In the genomic region with DNA sequence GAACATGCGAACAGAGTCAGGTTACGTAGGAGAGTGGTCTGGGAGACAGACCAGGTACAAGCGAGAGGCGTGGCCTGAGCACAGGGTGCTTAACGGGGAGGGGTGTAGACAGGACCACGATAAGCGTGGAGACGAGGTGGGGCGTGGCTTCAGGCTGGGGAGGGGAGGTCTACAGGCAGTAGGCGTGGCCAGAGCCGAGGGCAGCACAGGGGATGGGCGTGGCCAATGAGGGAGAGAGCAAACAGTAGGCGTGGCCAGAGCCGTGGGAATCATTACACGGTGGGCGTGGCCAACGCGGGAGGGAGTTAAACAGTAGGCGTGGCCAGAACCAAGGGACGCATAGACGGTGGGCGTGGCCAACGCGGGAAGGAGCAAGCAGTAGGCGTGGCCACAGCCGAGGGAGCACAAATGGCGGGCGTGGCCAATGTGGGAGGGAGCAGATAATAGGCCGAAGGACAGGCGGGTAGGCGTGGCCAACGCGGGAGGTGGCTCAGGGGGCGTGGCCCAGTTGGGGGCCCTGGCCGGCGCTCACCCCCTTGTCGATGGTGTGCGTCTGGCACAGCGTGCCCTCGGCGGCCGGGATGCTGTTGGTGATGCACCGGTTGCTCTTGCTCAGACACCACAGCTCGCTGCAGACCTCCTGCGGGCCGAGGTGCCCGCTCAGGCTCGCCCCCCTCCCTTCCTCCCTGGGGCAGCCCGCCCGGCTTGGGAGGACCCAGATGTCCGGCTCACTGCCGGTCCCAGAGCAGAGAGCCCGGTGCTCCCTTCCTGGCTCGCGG, we compare ENCODE assay signal across 1 cellular context.
TF ChIP-seq lines count a peak whose summit lies in the region.

No MANE protein-coding gene starts in this region.

TF ChIP-seq in K562, 482 proteins besides CTCF, POLR2A, EP300 and RAD21 (continued from another document):
- TF ChIP-seq, protein P1, sequence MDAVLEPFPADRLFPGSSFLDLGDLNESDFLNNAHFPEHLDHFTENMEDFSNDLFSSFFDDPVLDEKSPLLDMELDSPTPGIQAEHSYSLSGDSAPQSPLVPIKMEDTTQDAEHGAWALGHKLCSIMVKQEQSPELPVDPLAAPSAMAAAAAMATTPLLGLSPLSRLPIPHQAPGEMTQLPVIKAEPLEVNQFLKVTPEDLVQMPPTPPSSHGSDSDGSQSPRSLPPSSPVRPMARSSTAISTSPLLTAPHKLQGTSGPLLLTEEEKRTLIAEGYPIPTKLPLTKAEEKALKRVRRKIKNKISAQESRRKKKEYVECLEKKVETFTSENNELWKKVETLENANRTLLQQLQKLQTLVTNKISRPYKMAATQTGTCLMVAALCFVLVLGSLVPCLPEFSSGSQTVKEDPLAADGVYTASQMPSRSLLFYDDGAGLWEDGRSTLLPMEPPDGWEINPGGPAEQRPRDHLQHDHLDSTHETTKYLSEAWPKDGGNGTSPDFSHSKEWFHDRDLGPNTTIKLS (IDR thresholded peaks at IDR 0.05; ENCODE audit: borderline replicate concordance, low read depth), result no peak
- TF ChIP-seq TEAD4 (IDR thresholded peaks at IDR 0.05; ENCODE audit: low read length), result no peak
- TF ChIP-seq TEAD4 (CRISPR knock-in tag; IDR thresholded peaks at IDR 0.05; ENCODE audit: borderline replicate concordance), result no peak
- no peak for TF ChIP-seq NR1H2 (CRISPR knock-in tag; IDR thresholded peaks at IDR 0.05)
- TF ChIP-seq CREM (IDR thresholded peaks at IDR 0.05; ENCODE audit: low read depth), result peak; percentile 55; the same call in 1 of the 2 replicates
- no peak for TF ChIP-seq PHF20 (IDR thresholded peaks at IDR 0.05; ENCODE audit: partially characterized antibody)
- TF ChIP-seq ZNF23 (CRISPR knock-in tag; IDR thresholded peaks at IDR 0.05), result no peak
- TF ChIP-seq, protein P2, sequence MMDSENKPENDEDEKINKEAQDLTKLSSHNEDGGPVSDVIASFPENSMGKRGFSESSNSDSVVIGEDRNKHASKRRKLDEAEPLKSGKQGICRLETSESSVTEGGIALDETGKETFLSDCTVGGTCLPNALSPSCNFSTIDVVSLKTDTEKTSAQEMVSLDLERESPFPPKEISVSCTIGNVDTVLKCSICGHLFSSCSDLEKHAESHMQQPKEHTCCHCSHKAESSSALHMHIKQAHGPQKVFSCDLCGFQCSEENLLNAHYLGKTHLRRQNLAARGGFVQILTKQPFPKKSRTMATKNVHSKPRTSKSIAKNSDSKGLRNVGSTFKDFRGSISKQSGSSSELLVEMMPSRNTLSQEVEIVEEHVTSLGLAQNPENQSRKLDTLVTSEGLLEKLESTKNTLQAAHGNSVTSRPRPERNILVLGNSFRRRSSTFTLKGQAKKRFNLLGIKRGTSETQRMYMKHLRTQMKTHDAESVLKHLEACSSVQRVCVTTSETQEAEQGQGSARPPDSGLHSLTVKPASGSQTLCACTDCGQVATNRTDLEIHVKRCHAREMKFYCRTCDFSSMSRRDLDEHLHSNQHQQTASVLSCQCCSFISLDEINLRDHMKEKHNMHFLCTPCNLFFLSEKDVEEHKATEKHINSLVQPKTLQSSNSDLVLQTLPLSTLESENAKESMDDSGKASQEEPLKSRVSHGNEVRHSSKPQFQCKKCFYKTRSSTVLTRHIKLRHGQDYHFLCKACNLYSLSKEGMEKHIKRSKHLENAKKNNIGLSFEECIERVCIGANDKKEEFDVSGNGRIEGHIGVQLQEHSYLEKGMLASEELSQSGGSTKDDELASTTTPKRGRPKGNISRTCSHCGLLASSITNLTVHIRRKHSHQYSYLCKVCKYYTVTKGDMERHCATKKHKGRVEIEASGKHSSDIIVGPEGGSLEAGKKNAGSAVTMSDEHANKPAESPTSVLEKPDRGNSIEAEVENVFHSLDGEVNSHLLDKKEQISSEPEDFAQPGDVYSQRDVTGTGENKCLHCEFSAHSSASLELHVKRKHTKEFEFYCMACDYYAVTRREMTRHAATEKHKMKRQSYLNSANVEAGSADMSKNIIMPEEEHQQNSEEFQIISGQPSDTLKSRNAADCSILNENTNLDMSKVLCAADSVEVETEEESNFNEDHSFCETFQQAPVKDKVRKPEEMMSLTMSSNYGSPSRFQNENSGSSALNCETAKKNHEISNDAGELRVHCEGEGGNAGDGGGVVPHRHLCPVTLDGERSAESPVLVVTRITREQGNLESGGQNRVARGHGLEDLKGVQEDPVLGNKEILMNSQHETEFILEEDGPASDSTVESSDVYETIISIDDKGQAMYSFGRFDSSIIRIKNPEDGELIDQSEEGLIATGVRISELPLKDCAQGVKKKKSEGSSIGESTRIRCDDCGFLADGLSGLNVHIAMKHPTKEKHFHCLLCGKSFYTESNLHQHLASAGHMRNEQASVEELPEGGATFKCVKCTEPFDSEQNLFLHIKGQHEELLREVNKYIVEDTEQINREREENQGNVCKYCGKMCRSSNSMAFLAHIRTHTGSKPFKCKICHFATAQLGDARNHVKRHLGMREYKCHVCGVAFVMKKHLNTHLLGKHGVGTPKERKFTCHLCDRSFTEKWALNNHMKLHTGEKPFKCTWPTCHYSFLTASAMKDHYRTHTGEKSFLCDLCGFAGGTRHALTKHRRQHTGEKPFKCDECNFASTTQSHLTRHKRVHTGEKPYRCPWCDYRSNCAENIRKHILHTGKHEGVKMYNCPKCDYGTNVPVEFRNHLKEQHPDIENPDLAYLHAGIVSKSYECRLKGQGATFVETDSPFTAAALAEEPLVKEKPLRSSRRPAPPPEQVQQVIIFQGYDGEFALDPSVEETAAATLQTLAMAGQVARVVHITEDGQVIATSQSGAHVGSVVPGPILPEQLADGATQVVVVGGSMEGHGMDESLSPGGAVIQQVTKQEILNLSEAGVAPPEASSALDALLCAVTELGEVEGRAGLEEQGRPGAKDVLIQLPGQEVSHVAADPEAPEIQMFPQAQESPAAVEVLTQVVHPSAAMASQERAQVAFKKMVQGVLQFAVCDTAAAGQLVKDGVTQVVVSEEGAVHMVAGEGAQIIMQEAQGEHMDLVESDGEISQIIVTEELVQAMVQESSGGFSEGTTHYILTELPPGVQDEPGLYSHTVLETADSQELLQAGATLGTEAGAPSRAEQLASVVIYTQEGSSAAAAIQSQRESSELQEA (IDR thresholded peaks at IDR 0.05; ENCODE audit: low read depth), result no peak
- peak in 1 of 2 experiments; percentile 35; a peak in 1 of 4 replicates for TF ChIP-seq RCOR1 (IDR thresholded peaks at IDR 0.05; ENCODE audit: borderline replicate concordance in 1 of 2, low read depth in 2 of 2, low read length in 2 of 2)
- TF ChIP-seq CTBP1 (IDR thresholded peaks at IDR 0.05; ENCODE audit: borderline replicate concordance), result 0 out of 2 replicates have a peak, but pooled peaks have one; percentile 80
- peak in 1 of 2 experiments; percentile 50; a peak in 1 of 3 replicates for TF ChIP-seq CBX3 (IDR thresholded peaks at IDR 0.05; ENCODE audit: borderline replicate concordance in 1 of 2, low read length in 2 of 2)
- TF ChIP-seq KAT7 (CRISPR knock-in tag; IDR thresholded peaks at IDR 0.05; ENCODE audit: borderline replicate concordance), result no peak
- TF ChIP-seq MYC (IDR thresholded peaks at IDR 0.05; ENCODE audit: low read depth, low read length), result peak; percentile 24; the same call in 1 of the 2 replicates
- TF ChIP-seq MYC (CRISPR knock-in tag; IDR thresholded peaks at IDR 0.05; ENCODE audit: borderline replicate concordance, low read depth), result no peak
- TF ChIP-seq PTTG1 (tag; IDR thresholded peaks at IDR 0.05; ENCODE audit: low read depth), result no peak
- TF ChIP-seq CXXC5 (CRISPR knock-in tag; IDR thresholded peaks at IDR 0.05), result peak; percentile 48
